Comparison of ENCODE assay signal across 1 cellular context in the genomic region with DNA sequence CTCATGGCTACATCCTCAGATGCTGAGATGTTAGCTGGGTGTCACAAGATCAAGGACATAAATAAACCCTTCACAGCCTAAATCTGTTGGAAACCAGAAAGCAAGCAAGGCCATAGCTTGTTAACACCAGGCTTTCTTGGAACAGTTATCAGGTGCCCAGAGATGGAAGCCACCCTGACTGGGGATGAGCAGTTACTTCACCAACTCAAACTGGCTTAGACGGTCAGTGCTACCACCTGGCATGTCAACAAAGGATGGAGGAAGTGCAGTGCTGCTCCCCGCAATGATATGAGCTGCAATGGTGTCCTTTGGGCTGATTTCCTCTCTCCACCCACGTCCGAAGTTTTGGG.
TF ChIP-seq lines count a peak whose summit lies in the region.

No MANE protein-coding gene starts in this region.

TF ChIP-seq in HepG2, 621 proteins besides CTCF, POLR2A, EP300 and RAD21:
- TF ChIP-seq ZNF350 (CRISPR knock-in tag; IDR thresholded peaks at IDR 0.05; ENCODE audit: borderline replicate concordance, low read depth) (no peak), ELF1 (CRISPR knock-in tag; IDR thresholded peaks at IDR 0.05) (no peak), ZNF331 (CRISPR knock-in tag; IDR thresholded peaks at IDR 0.05) (no peak), SAFB2 (CRISPR knock-in tag; IDR thresholded peaks at IDR 0.05; ENCODE audit: borderline replicate concordance, low read depth) (no peak), ZNF253 (CRISPR knock-in tag; IDR thresholded peaks at IDR 0.05; ENCODE audit: borderline replicate concordance) (0 out of 2 replicates have a peak, but pooled peaks have one; percentile 4), FOXO4 (CRISPR knock-in tag; conservative IDR thresholded peaks at IDR 0.05) (0 out of 2 replicates have a peak, but pooled peaks have one; percentile 59), ZNF276 (CRISPR knock-in tag; IDR thresholded peaks at IDR 0.05; ENCODE audit: low read depth) (no peak)
